16 cellular contexts compared by ENCODE assay signal in the genomic region with DNA sequence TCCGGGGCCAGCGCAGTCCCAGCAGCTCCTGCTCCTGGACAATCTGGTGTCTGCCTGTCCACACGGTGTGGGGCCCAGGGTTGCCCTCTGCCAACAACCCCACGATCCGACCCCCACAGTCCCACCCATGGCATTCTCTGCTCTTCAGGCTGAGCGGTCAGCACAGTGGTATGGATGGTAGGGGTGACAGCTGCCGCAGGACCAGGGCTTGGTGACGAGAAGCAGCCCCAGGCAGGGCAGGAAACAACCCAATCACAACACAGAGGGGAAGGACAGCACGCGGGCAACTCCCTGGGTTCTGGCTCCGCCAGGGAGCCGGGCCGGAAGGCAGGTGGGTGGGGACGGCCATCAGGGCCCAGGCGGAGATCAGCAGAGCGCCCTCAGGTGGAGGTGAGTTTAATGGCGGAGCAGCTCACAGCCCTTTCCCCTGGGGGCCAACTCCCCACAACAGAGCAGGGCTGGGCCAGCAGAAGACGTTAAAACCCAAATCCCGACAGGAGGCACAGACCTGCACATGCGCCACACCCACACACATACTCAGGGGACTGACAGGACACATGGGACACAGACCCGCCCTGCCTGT. TPM values are rescaled to one million over a fixed set of nuclear protein-coding genes. Genes with fewer than 3 reads are reported as not detected.
DNase-seq lines count a peak whose midpoint lies in the region; ATAC-seq and TF ChIP-seq lines count a peak whose summit lies in the region.
"Had no signal": no experiment of that assay in that cellular context is flagged by ENCODE, and none has a peak within 500 bp of the region (broad histone marks: within the 10 kb centered on the region; RNA-seq: fewer than 3 reads in every experiment).

No MANE protein-coding gene starts in this region.

- H3K27ac Mint-ChIP-seq in chondrocyte (ENCODE audit: unreplicated experiment) = no peak overlapping the region
- H3K27ac Mint-ChIP-seq in activated naive CD4-positive, alpha-beta T cell treated with anti-CD3 and anti-CD28 coated beads for 36 hours = no peak overlapping the region
- H3K27ac Mint-ChIP-seq: activated T-helper 2 cell treated with anti-CD3 and anti-CD28 coated beads, Interferon-gamma antibody, Interleukin-2, Interleukin-4, amounts not matched to agents 10 μg/mL and 5 μg/mL and 100 μg/mL, durations not matched to agents 14 hours and 24 hours and 36 hours; B cell; T-cell had no signal

- H3K4me2 ChIP-seq in mesendoderm (ENCODE audit: low read length) = no peak overlapping the region

- intact Hi-C loops in activated naive CD4-positive, alpha-beta T cell treated with anti-CD3 and anti-CD28 coated beads for 36 hours (cut with micrococcal nuclease) = no loop called here

- peaks cover 29% of the 10 kb centered on the region for H3K36me3 ChIP-seq in mesendoderm (ENCODE audit: control insufficient read depth, insufficient read depth, low read length)

- H3K18ac ChIP-seq in mesendoderm (ENCODE audit: low read length) = no peak overlapping the region

- CTCF ChIA-PET in activated naive CD4-positive, alpha-beta T cell treated with anti-CD3 and anti-CD28 coated beads for 36 hours (lab: Charles Lee) = interaction anchor here (2.4 kb wide), 1 partner anchor 8 kb away, joined by 11 read pairs; no protein-coding TSS in a partner anchor

- no peaks in the 10 kb centered on the region for H3K79me2 ChIP-seq in mesendoderm (ENCODE audit: control insufficient read depth, insufficient read depth, low read length)

- no peaks in the 10 kb centered on the region for H3K27me3 Mint-ChIP-seq in chondrocyte (ENCODE audit: low read depth)
- H3K27me3 Mint-ChIP-seq in activated naive CD4-positive, alpha-beta T cell treated with anti-CD3 and anti-CD28 coated beads for 36 hours (ENCODE audit: low read depth) = no peaks in the 10 kb centered on the region
- H3K27me3 Mint-ChIP-seq: B cell, T-cell had no signal

- no peak overlapping the region for H2BK15ac ChIP-seq in mesendoderm (replicated peaks; ENCODE audit: low read depth)

- TF ChIP-seq CTCF in GM12875 (IDR thresholded peaks at IDR 0.05; ENCODE audit: borderline replicate concordance, insufficient read depth, low read depth, low read length) = 0 out of 2 replicates have a peak, but pooled peaks have one; percentile 4
- TF ChIP-seq CTCF in LNCAP (IDR thresholded peaks at IDR 0.05) = peak; percentile 24; the same call in 1 of the 2 replicates
- TF ChIP-seq CTCF in chondrocyte (IDR thresholded peaks at IDR 0.05) = peak; percentile 34

- H2AK5ac ChIP-seq in mesendoderm (ENCODE audit: low read length) = no peak overlapping the region

- H3K9ac ChIP-seq in mesendoderm (ENCODE audit: low read length) = no peak overlapping the region

- no peaks in the 10 kb centered on the region for H3K27me3 ChIP-seq in mesendoderm (ENCODE audit: insufficient read depth, low read length, poor library complexity)
- H3K27me3 ChIP-seq: tibial artery had no signal

- H4K5ac ChIP-seq in mesendoderm (ENCODE audit: low read length) = no peak overlapping the region

- H3K9me3 Mint-ChIP-seq in chondrocyte (ENCODE audit: low read depth) = no peaks in the 10 kb centered on the region
- H3K9me3 Mint-ChIP-seq in activated naive CD4-positive, alpha-beta T cell treated with anti-CD3 and anti-CD28 coated beads for 36 hours = no peaks in the 10 kb centered on the region
- H3K9me3 Mint-ChIP-seq: activated T-helper 2 cell treated with anti-CD3 and anti-CD28 coated beads, Interferon-gamma antibody, Interleukin-2, Interleukin-4, amounts not matched to agents 10 μg/mL and 5 μg/mL and 100 μg/mL, durations not matched to agents 14 hours and 24 hours and 36 hours; T-cell had no signal

- no peak overlapping the region for H3K56ac ChIP-seq in mesendoderm (ENCODE audit: low read length)

- no peak overlapping the region for H3K4ac ChIP-seq in mesendoderm (ENCODE audit: low read depth, low read length)

- no peak overlapping the region for H2BK120ac ChIP-seq in mesendoderm (ENCODE audit: low read depth, low read length)

- H3K27ac ChIP-seq in mesendoderm (ENCODE audit: low read depth, low read length) = no peak overlapping the region
- H3K27ac ChIP-seq: tibial artery had no signal

- no peaks in the 10 kb centered on the region for H3K79me1 ChIP-seq in mesendoderm (ENCODE audit: low read length)

- H4K8ac ChIP-seq in mesendoderm (ENCODE audit: low read depth, low read length) = no peak overlapping the region

- peaks cover 20% of the 10 kb centered on the region for H3K36me3 Mint-ChIP-seq in chondrocyte (ENCODE audit: low read depth)
- peaks cover 23% of the 10 kb centered on the region for H3K36me3 Mint-ChIP-seq in activated naive CD4-positive, alpha-beta T cell treated with anti-CD3 and anti-CD28 coated beads for 36 hours (ENCODE audit: low read depth)

- no peaks in the 10 kb centered on the region for H3K4me1 ChIP-seq in mesendoderm (ENCODE audit: control insufficient read depth, low read depth, low read length)
- H3K4me1 ChIP-seq: tibial artery had no signal

- DNase-seq in chondrocyte (ENCODE audit: low spot score) (no peak), mesendoderm (peak; percentile 34), UCSD-AML1 (lab: John Stamatoyannopoulos, UW; ENCODE audit: unreplicated experiment) (no peak)
- DNase-seq in activated naive CD4-positive, alpha-beta T cell treated with anti-CD3 and anti-CD28 coated beads for 36 hours = no peak
- DNase-seq: activated CD4-positive, CD25-positive, alpha-beta regulatory T cell; central memory CD4-positive, alpha-beta T cell; NCI-H1436; NCI-H226; T-cell; tibial artery had no signal

- H2BK5ac ChIP-seq in mesendoderm (ENCODE audit: low read length) = no peak overlapping the region

- H3K4me3 ChIP-seq in GM12875 (ENCODE audit: low read depth, low read length) (no peak overlapping the region), mesendoderm (ENCODE audit: low read length) (no peak overlapping the region)
- H3K4me3 ChIP-seq: tibial artery had no signal

- no CpG with 5 or more reads among the region's 21 CpGs for WGBS in mesendoderm (ENCODE audit: extremely low coverage, insufficient coverage, low lambda C conversion rate)

- H3K4me1 Mint-ChIP-seq in chondrocyte (ENCODE audit: low read depth) = no peaks in the 10 kb centered on the region
- no peaks in the 10 kb centered on the region for H3K4me1 Mint-ChIP-seq in activated naive CD4-positive, alpha-beta T cell treated with anti-CD3 and anti-CD28 coated beads for 36 hours (ENCODE audit: low read depth)
- H3K4me1 Mint-ChIP-seq: B cell, T-cell had no signal

- no peak overlapping the region for H3K23ac ChIP-seq in mesendoderm (ENCODE audit: low read length)

- no peak overlapping the region for H3K4me3 Mint-ChIP-seq in chondrocyte (ENCODE audit: unreplicated experiment)
- no peak overlapping the region for H3K4me3 Mint-ChIP-seq in activated naive CD4-positive, alpha-beta T cell treated with anti-CD3 and anti-CD28 coated beads for 36 hours
- H3K4me3 Mint-ChIP-seq: B cell, T-cell had no signal

- ATAC-seq in GM18519 (IDR thresholded peaks at IDR 0.05; ENCODE audit: low FRiP score, unreplicated experiment) (no peak), GM18907 (IDR thresholded peaks at IDR 0.05; ENCODE audit: unreplicated experiment) (no peak)

RNA-seq across cellular contexts. Expression of a gene that starts 5.3 kb away (rescaled TPM):
- total RNA-seq in chondrocyte = 0.36 to 1.3 TPM (median 0.39 TPM) in 3 replicates
- 0.15 TPM for polyA plus RNA-seq in mesendoderm (2013, experiment 1 of 2)
- polyA plus RNA-seq in mesendoderm (2013, experiment 2 of 2) = 0.13 TPM
- total RNA-seq in activated naive CD4-positive, alpha-beta T cell treated with anti-CD3 and anti-CD28 coated beads for 36 hours = under 1 TPM in 1 of 2 experiments, not detected in 1; 0.17 TPM

RNA-seq across cellular contexts. Expression of a gene that starts 40.0 kb away (rescaled TPM):
- 34.7 to 38.6 TPM (median 35.4 TPM) in 3 replicates for total RNA-seq in chondrocyte
- polyA plus RNA-seq in mesendoderm (2013, experiment 1 of 2) = 79.4 TPM
- polyA plus RNA-seq in mesendoderm (2013, experiment 2 of 2) = 79.5 TPM
- total RNA-seq in activated naive CD4-positive, alpha-beta T cell treated with anti-CD3 and anti-CD28 coated beads for 36 hours = 100 to 1,000 TPM; 173 to 174 TPM

RNA-seq across cellular contexts. Expression of a gene that starts 40.9 kb away (rescaled TPM):
- total RNA-seq in chondrocyte = 16.6 to 27.1 TPM (median 17.7 TPM) in 3 replicates
- 14.7 TPM for polyA plus RNA-seq in mesendoderm (2013, experiment 1 of 2)
- 15.1 TPM for polyA plus RNA-seq in mesendoderm (2013, experiment 2 of 2)
- 10 to 100 TPM; 19.4 to 22.3 TPM for total RNA-seq in activated naive CD4-positive, alpha-beta T cell treated with anti-CD3 and anti-CD28 coated beads for 36 hours

RNA-seq across cellular contexts. Expression of a gene that starts 55.3 kb away (rescaled TPM):
- total RNA-seq in chondrocyte = 54.7 to 73.3 TPM (median 55.8 TPM) in 3 replicates
- 38.1 TPM for polyA plus RNA-seq in mesendoderm (2013, experiment 1 of 2)
- 38.8 TPM for polyA plus RNA-seq in mesendoderm (2013, experiment 2 of 2)
- 10 to 100 TPM; 30.0 to 30.3 TPM for total RNA-seq in activated naive CD4-positive, alpha-beta T cell treated with anti-CD3 and anti-CD28 coated beads for 36 hours
